In genomic region chr11:13183826-13184196, GRCh38 we compare ENCODE assay signal across 13 cellular contexts.
"Had no signal": no experiment of that assay in that cellular context is flagged by ENCODE, and none has a peak within 500 bp of the region (broad histone marks: within the 10 kb centered on the region; RNA-seq: fewer than 3 reads in every experiment).

No MANE protein-coding gene starts in this region.

- ATAC-seq: activated CD8-positive, alpha-beta T cell treated with anti-CD3 and anti-CD28 coated beads, Interleukin-2, amount 10 ng/mL, durations not matched to agents 7 days and 5 days had no signal

- H3K27ac ChIP-seq: heart left ventricle, thoracic aorta had no signal

- DNase-seq: activated CD4-positive, alpha-beta T cell treated with anti-CD3 and anti-CD28 coated beads for 36 hours; activated CD8-positive, alpha-beta T cell treated with anti-CD3 and anti-CD28 coated beads, Interleukin-2, amount 10 ng/mL, durations not matched to agents 7 days and 5 days; activated naive CD4-positive, alpha-beta T cell treated with anti-CD3 and anti-CD28 coated beads, Interleukin-2, amount 50 U/mL, for 16 hours; foreskin melanocyte; heart left ventricle; retina; stimulated activated CD4-positive, alpha-beta T cell treated with anti-CD3 and anti-CD28 coated beads, Interleukin-15, amount 100 ng/mL, for 24 hours; stimulated activated CD4-positive, alpha-beta T cell treated with anti-CD3 and anti-CD28 coated beads, Interleukin-4, amount 100 ng/mL, for 4 hours; stimulated activated naive CD8-positive, alpha-beta T cell treated with anti-CD3 and anti-CD28 coated beads, Interleukin-15, amount 100 ng/mL, for 72 hours; T1000 had no signal

- H3K4me1 ChIP-seq: parathyroid adenoma had no signal

- H3K79me2 ChIP-seq: parathyroid adenoma had no signal

- H3K4me3 Mint-ChIP-seq: activated CD4-positive, alpha-beta T cell treated with anti-CD3 and anti-CD28 coated beads for 36 hours had no signal

- H3K9ac ChIP-seq: parathyroid adenoma had no signal

- H3K36me3 ChIP-seq: heart left ventricle, thoracic aorta had no signal

- H3K27ac Mint-ChIP-seq: activated CD4-positive, alpha-beta T cell treated with anti-CD3 and anti-CD28 coated beads for 36 hours; activated CD8-positive, alpha-beta T cell treated with anti-CD3 and anti-CD28 coated beads, Interleukin-2, amount 10 ng/mL, durations not matched to agents 7 days and 5 days; activated T-helper 2 cell treated with anti-CD3 and anti-CD28 coated beads, Interferon-gamma antibody, Interleukin-2, Interleukin-4, amounts not matched to agents 10 μg/mL and 5 μg/mL and 100 μg/mL, durations not matched to agents 14 hours and 24 hours and 36 hours had no signal

- H3K27me3 ChIP-seq: heart left ventricle had no signal
